22 cellular contexts compared by ENCODE assay signal in genomic region chr19:13206581-13206980, GRCh38. TPM values are rescaled to one million over a fixed set of nuclear protein-coding genes. Genes with fewer than 3 reads are reported as not detected.
DNase-seq lines count a peak whose midpoint lies in the region; ATAC-seq and FAIRE-seq lines count a peak whose summit lies in the region.
"Had no signal": no experiment of that assay in that cellular context is flagged by ENCODE, and none has a peak within 500 bp of the region (broad histone marks: within the 10 kb centered on the region; RNA-seq: fewer than 3 reads in every experiment).

No MANE protein-coding gene starts in this region.

- no peaks in the 10 kb centered on the region for H3K9me3 Mint-ChIP-seq in CD4-positive, CD25-positive, alpha-beta regulatory T cell
- no peaks in the 10 kb centered on the region for H3K9me3 Mint-ChIP-seq in T-cell

- no peaks in the 10 kb centered on the region for H3K36me3 ChIP-seq in ACC112 (ENCODE audit: insufficient read depth, low read length)
- no peaks in the 10 kb centered on the region for H3K36me3 ChIP-seq in CD4-positive, CD25-positive, alpha-beta regulatory T cell (ENCODE audit: control insufficient read depth, insufficient read depth, low read length)
- H3K36me3 ChIP-seq: pancreas, Peyer's patch, WERI-Rb-1 had no signal

- H3K4me3 ChIP-seq in ACC112 (ENCODE audit: low read depth, low read length): peak overlapping the region; percentile 75; the same call in 1 of the 2 replicates
- H3K4me3 ChIP-seq in CD4-positive, CD25-positive, alpha-beta regulatory T cell (ENCODE audit: low read depth, low read length): no peak overlapping the region

- H3K27ac Mint-ChIP-seq in CD4-positive, CD25-positive, alpha-beta regulatory T cell: peak overlapping the region in 2 of 3 donors; percentile 35 to 73
- peak overlapping the region; percentile 64 to 68 for H3K27ac Mint-ChIP-seq in T-cell

- no peaks in the 10 kb centered on the region for H3K9me3 ChIP-seq in CD4-positive, CD25-positive, alpha-beta regulatory T cell (ENCODE audit: control insufficient read depth in 2 of 2, low read length in 2 of 2)
- H3K9me3 ChIP-seq: pancreas, Peyer's patch, testis had no signal

- no peak for ATAC-seq in CD4-positive, CD25-positive, alpha-beta regulatory T cell (ENCODE audit: low read depth in 2 of 2)
- no peak for ATAC-seq in T-cell (replicated peaks in 1 of 4)
- no peak for ATAC-seq in HG02938 (IDR thresholded peaks at IDR 0.05; ENCODE audit: unreplicated experiment)
- ATAC-seq: HCT116, HepG2 had no signal

- no peaks in the 10 kb centered on the region for H3K27me3 Mint-ChIP-seq in CD4-positive, CD25-positive, alpha-beta regulatory T cell
- no peaks in the 10 kb centered on the region for H3K27me3 Mint-ChIP-seq in T-cell

- peak overlapping the region in 3 of 4 donors; percentile 68 to 75 (median 72) for H3K4me3 Mint-ChIP-seq in CD4-positive, CD25-positive, alpha-beta regulatory T cell
- H3K4me3 Mint-ChIP-seq in T-cell: peak overlapping the region in 1 of 3 donors; percentile 58

- CTCF ChIA-PET in T-cell (lab: Charles Lee): interaction anchor here (0.6 kb wide), 3 partner anchors 19 to 80 kb away, joined by 3 to 5 read pairs (median 3); no protein-coding TSS in a partner anchor

- H3K27ac ChIP-seq in ACC112 (ENCODE audit: low read depth, low read length): peak overlapping the region; percentile 84; the same call in 1 of the 2 replicates
- no peak overlapping the region for H3K27ac ChIP-seq in CD4-positive, CD25-positive, alpha-beta regulatory T cell (ENCODE audit: insufficient read depth, low read length, poor library complexity, severe bottlenecking)
- H3K27ac ChIP-seq: pancreas, WERI-Rb-1 had no signal

- POLR2A ChIA-PET in T-cell (lab: Charles Lee): interaction anchor here in 1 of 2 donors (0.6 kb wide), 1 partner anchor 440 kb away, joined by 3 read pairs; no protein-coding TSS in a partner anchor

- H3K4me1 ChIP-seq in ACC112 (ENCODE audit: control insufficient read depth, insufficient read depth, low read length, unreplicated experiment): peaks cover 3% of the 10 kb centered on the region
- H3K4me1 ChIP-seq in CD4-positive, CD25-positive, alpha-beta regulatory T cell (ENCODE audit: control insufficient read depth, insufficient read depth, low read length, poor library complexity, severe bottlenecking): peaks cover 12% of the 10 kb centered on the region
- H3K4me1 ChIP-seq: pancreas, testis had no signal

- H3K36me3 Mint-ChIP-seq in CD4-positive, CD25-positive, alpha-beta regulatory T cell: no peaks in the 10 kb centered on the region
- H3K36me3 Mint-ChIP-seq in T-cell: no peaks in the 10 kb centered on the region

- H2AFZ ChIP-seq in ACC112 (ENCODE audit: low read length, unreplicated experiment): no peak overlapping the region

- no peaks in the 10 kb centered on the region for H3K79me2 ChIP-seq in ACC112 (ENCODE audit: control insufficient read depth, insufficient read depth, low read length, unreplicated experiment)

- no peaks in the 10 kb centered on the region for H3K27me3 ChIP-seq in ACC112 (ENCODE audit: insufficient read depth, low read length)
- H3K27me3 ChIP-seq in CD4-positive, CD25-positive, alpha-beta regulatory T cell (ENCODE audit: control insufficient read depth, insufficient read depth, low read length): no peaks in the 10 kb centered on the region
- H3K27me3 ChIP-seq: pancreas, Peyer's patch, testis had no signal

- H3K4me1 Mint-ChIP-seq in CD4-positive, CD25-positive, alpha-beta regulatory T cell: peaks cover 0 to 24% (median 5%) of the 10 kb centered on the region in 4 donors
- H3K4me1 Mint-ChIP-seq in T-cell: peaks cover 6 to 16% (median 7%) of the 10 kb centered on the region in 3 donors

- FAIRE-seq in islet of Langerhans (lab: Jason Lieb, UNC): peak; percentile 24
- FAIRE-seq: GM18507, HepG2, pancreas had no signal

- no peak for DNase-seq in CD4-positive, CD25-positive, alpha-beta regulatory T cell
- DNase-seq in T-cell (no peak), NCI-H510A treated with DMSO at 0.1 percent for 48 hours (lab: John Stamatoyannopoulos, UW) (no peak), LoVo (ENCODE audit: low spot score) (no peak), NCI-H2196 treated with DMSO at 0.1 percent for 48 hours (lab: John Stamatoyannopoulos, UW; ENCODE audit: unreplicated experiment) (no peak)
- DNase-seq: DMS53; effector CD8-positive, alpha-beta T cell; hippocampal formation; NCI-H1092 treated with DMSO at 0.1 percent for 48 hours; NCI-H774; pancreas; Peyer's patch; stimulated activated CD4-positive, alpha-beta T cell treated with anti-CD3 and anti-CD28 coated beads, Interleukin-4, amount 100 ng/mL, for 24 hours; stimulated activated CD8-positive, alpha-beta memory T cell treated with anti-CD3 and anti-CD28 coated beads, Interleukin-4, amount 100 ng/mL, for 48 hours; testis; WERI-Rb-1 had no signal

RNA-seq across cellular contexts. Expression of gene IER2, which starts 56.4 kb away (rescaled TPM):
- 478 TPM for total RNA-seq in CD4-positive, CD25-positive, alpha-beta regulatory T cell
- 100 to 1,000 TPM; 144 to 234 (median 197) TPM for polyA plus RNA-seq in CD4-positive, CD25-positive, alpha-beta regulatory T cell
- 100 to 1,000 TPM; 165 to 413 (median 196) TPM for total RNA-seq in T-cell

RNA-seq across cellular contexts. Expression of gene STX10, which starts 56.4 kb away (rescaled TPM):
- 56.5 TPM for total RNA-seq in CD4-positive, CD25-positive, alpha-beta regulatory T cell
- polyA plus RNA-seq in CD4-positive, CD25-positive, alpha-beta regulatory T cell: 10 to 100 TPM; 52.4 to 68.2 (median 58.9) TPM
- 10 to 100 TPM; 43.8 to 89.6 (median 67.3) TPM for total RNA-seq in T-cell
